In the genomic region with DNA sequence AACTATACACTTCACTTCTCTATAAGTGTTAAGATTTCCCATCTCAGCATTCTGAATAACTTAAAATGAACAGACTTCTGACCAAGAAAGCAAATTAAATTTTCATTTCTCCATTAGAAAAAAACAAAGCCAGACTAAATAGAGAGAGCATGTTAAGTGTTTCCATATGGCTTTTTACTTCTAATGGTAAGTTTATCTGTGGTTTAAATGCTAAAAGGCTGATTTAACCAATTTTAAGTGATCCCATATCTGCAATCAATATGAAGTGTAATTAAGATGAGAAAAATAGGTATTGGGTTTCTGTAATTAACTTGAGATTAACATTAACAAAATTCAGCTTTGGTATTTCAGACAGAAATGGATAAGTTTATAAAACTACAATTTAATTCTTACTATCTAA, we compare ENCODE assay signal across 15 cellular contexts.
DNase-seq lines count a peak whose midpoint lies in the region; ATAC-seq and TF ChIP-seq lines count a peak whose summit lies in the region.
"Had no signal": no experiment of that assay in that cellular context is flagged by ENCODE, and none has a peak within 500 bp of the region (broad histone marks: within the 10 kb centered on the region; RNA-seq: fewer than 3 reads in every experiment).

No MANE protein-coding gene starts in this region.

- H3K27me3 Mint-ChIP-seq in activated T-cell treated with anti-CD3 and anti-CD28 coated beads, Interleukin-2, amount 50 U/mL, for 72 hours (ENCODE audit: low read depth), result no peaks in the 10 kb centered on the region
- H3K27me3 Mint-ChIP-seq in activated T-cell treated with anti-CD3 and anti-CD28 coated beads, Interleukin-2, amount 50 U/mL, for 24 hours, result no peaks in the 10 kb centered on the region
- H3K27me3 Mint-ChIP-seq in chondrocyte (ENCODE audit: low read depth) (no peaks in the 10 kb centered on the region), natural killer cell (ENCODE audit: low read depth in 2 of 2) (no peaks in the 10 kb centered on the region)

- TF ChIP-seq CTCF in SK-N-SH (IDR thresholded peaks at IDR 0.05) (no peak), chondrocyte (IDR thresholded peaks at IDR 0.05) (no peak), smooth muscle cell (IDR thresholded peaks at IDR 0.05; ENCODE audit: borderline replicate concordance, insufficient read depth, poor library complexity, severe bottlenecking) (no peak), natural killer cell (IDR thresholded peaks at IDR 0.05) (no peak)

- H4K20me1 ChIP-seq in SK-N-SH (ENCODE audit: insufficient read depth) (no peaks in the 10 kb centered on the region), smooth muscle cell (ENCODE audit: low read depth) (no peaks in the 10 kb centered on the region)

- H2AFZ ChIP-seq in SK-N-SH (ENCODE audit: low read depth) (no peak overlapping the region), smooth muscle cell (ENCODE audit: low read depth) (no peak overlapping the region)

- H3K4me1 ChIP-seq in SK-N-SH (ENCODE audit: control insufficient read depth in 1 of 2, insufficient read depth in 2 of 2, low read depth in 1 of 2, low read length in 1 of 2) (peaks cover 18 to 24% of the 10 kb centered on the region in 2 experiments), smooth muscle cell (ENCODE audit: low read depth) (no peaks in the 10 kb centered on the region)
- H3K4me1 ChIP-seq: HAP-1 had no signal

- peak; percentile 51 to 92; a peak in 3 of 4 replicates for TF ChIP-seq EP300 in SK-N-SH (IDR thresholded peaks at IDR 0.05; ENCODE audit: borderline replicate concordance in 1 of 2, low read depth in 1 of 2, low read length in 1 of 2)

- H3K79me2 ChIP-seq in SK-N-SH (ENCODE audit: insufficient read depth) (peaks cover 12% of the 10 kb centered on the region), smooth muscle cell (ENCODE audit: low read depth) (no peaks in the 10 kb centered on the region)

- peak overlapping the region; percentile 3; the same call in 1 of the 2 replicates for H3K9ac ChIP-seq in SK-N-SH
- no peak overlapping the region for H3K9ac ChIP-seq in smooth muscle cell (ENCODE audit: low read depth)

- peaks cover 2 to 8% of the 10 kb centered on the region in 2 donors for H3K36me3 Mint-ChIP-seq in activated T-cell treated with anti-CD3 and anti-CD28 coated beads, Interleukin-2, amount 50 U/mL, for 72 hours (ENCODE audit: insufficient read depth in 2 of 2)
- peaks cover 14% of the 10 kb centered on the region for H3K36me3 Mint-ChIP-seq in activated T-cell treated with anti-CD3 and anti-CD28 coated beads, Interleukin-2, amount 50 U/mL, for 24 hours (ENCODE audit: low read depth)
- H3K36me3 Mint-ChIP-seq in chondrocyte (ENCODE audit: low read depth) (no peaks in the 10 kb centered on the region), natural killer cell (no peaks in the 10 kb centered on the region)

- H3K9me2 ChIP-seq in SK-N-SH, result no peaks in the 10 kb centered on the region

- H3F3A ChIP-seq in SK-N-SH (replicated peaks; ENCODE audit: insufficient read depth) (peaks cover 24% of the 10 kb centered on the region), smooth muscle cell (ENCODE audit: low read depth) (no peaks in the 10 kb centered on the region)

- intact Hi-C loops in natural killer cell (cut with micrococcal nuclease), result no loop called here

- H3K36me3 ChIP-seq in SK-N-SH (replicated peaks in 1 of 2; ENCODE audit: control insufficient read depth in 1 of 2, insufficient read depth in 2 of 2, low read length in 1 of 2) (no peaks in the 10 kb centered on the region), smooth muscle cell (ENCODE audit: low read depth) (no peaks in the 10 kb centered on the region)
- H3K36me3 ChIP-seq: HAP-1 had no signal

- peak; percentile 10; the same call in 1 of the 2 replicates for TF ChIP-seq RAD21 in SK-N-SH (IDR thresholded peaks at IDR 0.05; ENCODE audit: low read length)

- H3K27me3 ChIP-seq in SK-N-SH (ENCODE audit: insufficient read depth), result no peaks in the 10 kb centered on the region
- H3K27me3 ChIP-seq in smooth muscle cell (ENCODE audit: low read depth), result no peaks in the 10 kb centered on the region

- H3K4me2 ChIP-seq in SK-N-SH (peak overlapping the region; percentile 51; the same call in 1 of the 2 replicates), smooth muscle cell (no peak overlapping the region)

- H3K4me3 Mint-ChIP-seq in activated T-cell treated with anti-CD3 and anti-CD28 coated beads, Interleukin-2, amount 50 U/mL, for 72 hours, result peak overlapping the region in 1 of 2 donors; percentile 7
- no peak overlapping the region for H3K4me3 Mint-ChIP-seq in activated T-cell treated with anti-CD3 and anti-CD28 coated beads, Interleukin-2, amount 50 U/mL, for 24 hours
- H3K4me3 Mint-ChIP-seq in chondrocyte (ENCODE audit: unreplicated experiment) (no peak overlapping the region), natural killer cell (no peak overlapping the region)
- H3K4me3 Mint-ChIP-seq: CD14-positive monocyte; CD8-positive, alpha-beta T cell had no signal

- no peaks in the 10 kb centered on the region for H3K9me3 ChIP-seq in SK-N-SH
- no peaks in the 10 kb centered on the region for H3K9me3 ChIP-seq in smooth muscle cell (replicated peaks; ENCODE audit: low read depth)
- H3K9me3 ChIP-seq: HAP-1 had no signal

- peaks cover 35% of the 10 kb centered on the region for H3K4me1 Mint-ChIP-seq in activated T-cell treated with anti-CD3 and anti-CD28 coated beads, Interleukin-2, amount 50 U/mL, for 72 hours (ENCODE audit: low read depth)
- H3K4me1 Mint-ChIP-seq in activated T-cell treated with anti-CD3 and anti-CD28 coated beads, Interleukin-2, amount 50 U/mL, for 24 hours (ENCODE audit: low read depth), result peaks cover 34% of the 10 kb centered on the region
- H3K4me1 Mint-ChIP-seq in chondrocyte (ENCODE audit: low read depth) (peaks cover 14% of the 10 kb centered on the region), natural killer cell (peaks cover 15 to 20% of the 10 kb centered on the region in 2 donors)

- POLR2A ChIA-PET in SK-N-SH (lab: Yijun Ruan, JAX), result no interaction called here

- no peaks in the 10 kb centered on the region for H3K9me3 Mint-ChIP-seq in activated T-cell treated with anti-CD3 and anti-CD28 coated beads, Interleukin-2, amount 50 U/mL, for 72 hours
- no peaks in the 10 kb centered on the region for H3K9me3 Mint-ChIP-seq in activated T-cell treated with anti-CD3 and anti-CD28 coated beads, Interleukin-2, amount 50 U/mL, for 24 hours
- H3K9me3 Mint-ChIP-seq in chondrocyte (ENCODE audit: low read depth) (no peaks in the 10 kb centered on the region), natural killer cell (no peaks in the 10 kb centered on the region)
- H3K9me3 Mint-ChIP-seq: CD14-positive monocyte; CD8-positive, alpha-beta T cell had no signal

- H3K4me3 ChIP-seq in SK-N-SH (ENCODE audit: low read depth in 2 of 2, low read length in 1 of 2) (no peak overlapping the region), smooth muscle cell (no peak overlapping the region)
- H3K4me3 ChIP-seq: HAP-1 had no signal

- ATAC-seq in activated T-cell treated with anti-CD3 and anti-CD28 coated beads, Interleukin-2, amount 50 U/mL, for 72 hours (replicated peaks in 1 of 2), result no peak
- ATAC-seq in GM18861 (IDR thresholded peaks at IDR 0.05; ENCODE audit: unreplicated experiment) (no peak), natural killer cell (no peak)
- ATAC-seq: CD8-positive, alpha-beta T cell had no signal

- peak overlapping the region; percentile 36 for H3K27ac Mint-ChIP-seq in activated T-cell treated with anti-CD3 and anti-CD28 coated beads, Interleukin-2, amount 50 U/mL, for 72 hours
- H3K27ac Mint-ChIP-seq in activated T-cell treated with anti-CD3 and anti-CD28 coated beads, Interleukin-2, amount 50 U/mL, for 24 hours, result no peak overlapping the region
- peak overlapping the region; percentile 68 for H3K27ac Mint-ChIP-seq in chondrocyte (ENCODE audit: unreplicated experiment)
- no peak overlapping the region for H3K27ac Mint-ChIP-seq in natural killer cell
- H3K27ac Mint-ChIP-seq: CD14-positive monocyte; CD8-positive, alpha-beta T cell had no signal

- H3K27ac ChIP-seq in SK-N-SH (ENCODE audit: low read depth in 2 of 2, low read length in 1 of 2) (peak overlapping the region; percentile 60 to 91), smooth muscle cell (ENCODE audit: low read depth) (peak overlapping the region; percentile 1)
- H3K27ac ChIP-seq: 22Rv1 had no signal

- no peak for DNase-seq in activated T-cell treated with anti-CD3 and anti-CD28 coated beads, Interleukin-2, amount 50 U/mL, for 72 hours
- no peak for DNase-seq in activated T-cell treated with anti-CD3 and anti-CD28 coated beads, Interleukin-2, amount 50 U/mL, for 24 hours
- DNase-seq in SK-N-SH (peak; percentile 32), chondrocyte (ENCODE audit: low spot score) (no peak), smooth muscle cell (lab: John Stamatoyannopoulos, UW; ENCODE audit: unreplicated experiment) (no peak), GDM1 (lab: John Stamatoyannopoulos, UW) (no peak), natural killer cell (no peak)
- DNase-seq: CD8-positive, alpha-beta T cell; COR-L47; DND-41; GF-D8 had no signal

- CTCF ChIA-PET in SK-N-SH (lab: Yijun Ruan, JAX), result interaction anchor here (1.0 to 3.3 kb wide), 3 partner anchors 10 to 143 kb away, joined by 3 to 11 read pairs (median 4); no protein-coding TSS in a partner anchor

TF ChIP-seq in SK-N-SH, 30 proteins besides CTCF, POLR2A, EP300 and RAD21 (continues in another document):
- TF ChIP-seq RCOR1 (IDR thresholded peaks at IDR 0.05; ENCODE audit: low read length), result peak; percentile 81; the same call in 1 of the 2 replicates
- TF ChIP-seq TCF12 (IDR thresholded peaks at IDR 0.05), result peak; percentile 78
- TF ChIP-seq, protein P1, sequence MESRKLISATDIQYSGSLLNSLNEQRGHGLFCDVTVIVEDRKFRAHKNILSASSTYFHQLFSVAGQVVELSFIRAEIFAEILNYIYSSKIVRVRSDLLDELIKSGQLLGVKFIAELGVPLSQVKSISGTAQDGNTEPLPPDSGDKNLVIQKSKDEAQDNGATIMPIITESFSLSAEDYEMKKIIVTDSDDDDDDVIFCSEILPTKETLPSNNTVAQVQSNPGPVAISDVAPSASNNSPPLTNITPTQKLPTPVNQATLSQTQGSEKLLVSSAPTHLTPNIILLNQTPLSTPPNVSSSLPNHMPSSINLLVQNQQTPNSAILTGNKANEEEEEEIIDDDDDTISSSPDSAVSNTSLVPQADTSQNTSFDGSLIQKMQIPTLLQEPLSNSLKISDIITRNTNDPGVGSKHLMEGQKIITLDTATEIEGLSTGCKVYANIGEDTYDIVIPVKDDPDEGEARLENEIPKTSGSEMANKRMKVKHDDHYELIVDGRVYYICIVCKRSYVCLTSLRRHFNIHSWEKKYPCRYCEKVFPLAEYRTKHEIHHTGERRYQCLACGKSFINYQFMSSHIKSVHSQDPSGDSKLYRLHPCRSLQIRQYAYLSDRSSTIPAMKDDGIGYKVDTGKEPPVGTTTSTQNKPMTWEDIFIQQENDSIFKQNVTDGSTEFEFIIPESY (IDR thresholded peaks at IDR 0.05; ENCODE audit: borderline replicate concordance, low read depth), result no peak

Comparison
In these comparisons a context has a peak if more than half of its experiments do, and no peak if none do; other contexts are left out.
1. H3K27ac Mint-ChIP-seq: peak in activated T-cell treated with anti-CD3 and anti-CD28 coated beads, Interleukin-2, amount 50 U/mL, for 72 hours (single experiment) and chondrocyte (single experiment); none in activated T-cell treated with anti-CD3 and anti-CD28 coated beads, Interleukin-2, amount 50 U/mL, for 24 hours (single experiment) and natural killer cell (0 of 2).